In genomic region chr20:53707341-53708102, GRCh38 we compare ENCODE assay signal across 1 cellular context.
TF ChIP-seq lines count a peak whose summit lies in the region.

No MANE protein-coding gene starts in this region.

TF ChIP-seq in HEK293, 187 proteins besides CTCF, POLR2A, EP300 and RAD21 (continued from another document):
- TF ChIP-seq KLF16 (tag by site-specific recombination; IDR thresholded peaks at IDR 0.05) (no peak), ZSCAN23 (tag by site-specific recombination; IDR thresholded peaks at IDR 0.05) (0 out of 2 replicates have a peak, but pooled peaks have one; percentile 28), ZNF529 (tag by site-specific recombination; IDR thresholded peaks at IDR 0.05; ENCODE audit: insufficient replicate concordance) (no peak), ZNF169 (tag by site-specific recombination; IDR thresholded peaks at IDR 0.05) (no peak), ZNF18 (tag by site-specific recombination; IDR thresholded peaks at IDR 0.05) (peak; percentile 55; the same call in 1 of the 2 replicates), ZNF48 (tag by site-specific recombination; IDR thresholded peaks at IDR 0.05) (no peak), SP7 (tag by site-specific recombination; IDR thresholded peaks at IDR 0.05) (peak; percentile 47)
